17 cellular contexts compared by ENCODE assay signal in genomic region chr21:33395866-33396265, GRCh38. TPM values are rescaled to one million over a fixed set of nuclear protein-coding genes. Genes with fewer than 3 reads are reported as not detected.
DNase-seq lines count a peak whose midpoint lies in the region; ATAC-seq, FAIRE-seq and TF ChIP-seq lines count a peak whose summit lies in the region.
"Had no signal": no experiment of that assay in that cellular context is flagged by ENCODE, and none has a peak within 500 bp of the region (broad histone marks: within the 10 kb centered on the region; RNA-seq: fewer than 3 reads in every experiment).

No MANE protein-coding gene starts in this region.

- H3K27me3 ChIP-seq in esophagus squamous epithelium (no peaks in the 10 kb centered on the region), smooth muscle cell (ENCODE audit: low read depth) (no peaks in the 10 kb centered on the region), Karpas-422 (ENCODE audit: low read length) (no peaks in the 10 kb centered on the region)
- H3K27me3 ChIP-seq: heart right ventricle, tibial nerve had no signal

- peaks cover 9% of the 10 kb centered on the region for H3F3A ChIP-seq in smooth muscle cell (ENCODE audit: low read depth)

- WGBS in esophagus squamous epithelium, 2 donors, result 41 to 50% methylated on average over 2 to 4 of the region's 4 CpGs
- WGBS in smooth muscle cell (ENCODE audit: low lambda C conversion rate), result 77% methylated on average over 4 of the region's 4 CpGs

- TF ChIP-seq CTCF in esophagus squamous epithelium (IDR thresholded peaks at IDR 0.05), result no peak
- no peak for TF ChIP-seq CTCF in smooth muscle cell (IDR thresholded peaks at IDR 0.05; ENCODE audit: borderline replicate concordance, insufficient read depth, poor library complexity, severe bottlenecking)

- TF ChIP-seq POLR2A in esophagus squamous epithelium (IDR thresholded peaks at IDR 0.05), result no peak

- peak overlapping the region in 3 of 4 donors; percentile 59 to 72 (median 71) for H3K27ac ChIP-seq in esophagus squamous epithelium
- H3K27ac ChIP-seq in smooth muscle cell (ENCODE audit: low read depth), result peak overlapping the region; percentile 77
- H3K27ac ChIP-seq in Karpas-422 (ENCODE audit: low read length), result no peak overlapping the region

- ATAC-seq in GM19035 (IDR thresholded peaks at IDR 0.05; ENCODE audit: unreplicated experiment), result no peak
- ATAC-seq: heart right ventricle, WTC11 had no signal

- H3K9me2 ChIP-seq in Karpas-422 (replicated peaks; ENCODE audit: insufficient read depth, low read length), result no peaks in the 10 kb centered on the region

- H3K79me2 ChIP-seq in smooth muscle cell (ENCODE audit: low read depth) (no peaks in the 10 kb centered on the region), Karpas-422 (ENCODE audit: low read length) (no peaks in the 10 kb centered on the region)

- H4K20me1 ChIP-seq in smooth muscle cell (ENCODE audit: low read depth) (no peaks in the 10 kb centered on the region), Karpas-422 (ENCODE audit: insufficient read depth, low read depth, low read length) (no peaks in the 10 kb centered on the region)

- H2AFZ ChIP-seq in smooth muscle cell (ENCODE audit: low read depth), result no peak overlapping the region
- no peak overlapping the region for H2AFZ ChIP-seq in Karpas-422 (ENCODE audit: low read length)

- H3K9me3 ChIP-seq in esophagus squamous epithelium, result no peaks in the 10 kb centered on the region
- H3K9me3 ChIP-seq in smooth muscle cell (replicated peaks; ENCODE audit: low read depth), result no peaks in the 10 kb centered on the region
- no peaks in the 10 kb centered on the region for H3K9me3 ChIP-seq in Karpas-422 (ENCODE audit: low read length)
- H3K9me3 ChIP-seq: heart right ventricle, tibial nerve had no signal

- FAIRE-seq in RCC 7860 (lab: Jason Lieb, UNC), result peak; percentile 32
- FAIRE-seq: endometrium had no signal

- H3K9ac ChIP-seq in smooth muscle cell (ENCODE audit: low read depth), result no peak overlapping the region
- H3K9ac ChIP-seq in Karpas-422 (ENCODE audit: low read length), result no peak overlapping the region

- intact Hi-C loops in esophagus squamous epithelium (cut with DNase I), result no loop called here

- H3K4me2 ChIP-seq in smooth muscle cell, result peak overlapping the region; percentile 24
- no peak overlapping the region for H3K4me2 ChIP-seq in Karpas-422 (ENCODE audit: low read depth, low read length, poor library complexity, severe bottlenecking)

- peak; percentile 90 for DNase-seq in H4 (ENCODE audit: low spot score)
- DNase-seq in RCC 7860 (ENCODE audit: low spot score), result peak; percentile 68
- DNase-seq in esophagus squamous epithelium (lab: John Stamatoyannopoulos, UW), result no peak
- DNase-seq in smooth muscle cell (lab: John Stamatoyannopoulos, UW; ENCODE audit: unreplicated experiment), result no peak
- DNase-seq in Karpas-422, result no peak
- DNase-seq in NK-92 (lab: John Stamatoyannopoulos, UW; ENCODE audit: unreplicated experiment), result no peak
- DNase-seq: activated naive CD4-positive, alpha-beta T cell treated with anti-CD3 and anti-CD28 coated beads for 36 hours; caudate nucleus; GDM1; heart right ventricle; kidney glomerular epithelial cell; NCI-H1417; NCI-H2227 treated with DMSO at 0.1 percent for 48 hours had no signal

- H3K36me3 ChIP-seq in esophagus squamous epithelium (no peaks in the 10 kb centered on the region), smooth muscle cell (ENCODE audit: low read depth) (no peaks in the 10 kb centered on the region), Karpas-422 (ENCODE audit: insufficient read depth, low read length) (no peaks in the 10 kb centered on the region)
- H3K36me3 ChIP-seq: heart right ventricle, tibial nerve had no signal

- H3K4me1 ChIP-seq in esophagus squamous epithelium (peaks cover 19 to 69% (median 28%) of the 10 kb centered on the region in 3 donors), smooth muscle cell (ENCODE audit: low read depth) (peaks cover 4% of the 10 kb centered on the region), Karpas-422 (ENCODE audit: low read length) (peaks cover 7% of the 10 kb centered on the region)

- H3K4me3 ChIP-seq in esophagus squamous epithelium (no peak overlapping the region), smooth muscle cell (no peak overlapping the region), Karpas-422 (ENCODE audit: low read length) (no peak overlapping the region)
- H3K4me3 ChIP-seq: heart right ventricle, tibial nerve had no signal

RNA-seq across cellular contexts. Expression of gene IFNGR2, which starts 7.3 kb away (rescaled TPM):
- 92.0 and 103 TPM in 2 replicates for total RNA-seq in H4 (2014; rRNA removed; shearing (Covaris generic))
- 10 to 100 TPM; 43.0 to 65.6 (median 61.1) TPM for total RNA-seq in esophagus squamous epithelium
- total RNA-seq in smooth muscle cell, result 117 and 134 TPM in 2 replicates
- polyA plus RNA-seq in smooth muscle cell, result 127 and 132 TPM in 2 replicates
- 30.4 and 52.1 TPM in 2 replicates for total RNA-seq in Karpas-422 (2014; rRNA removed; shearing (Covaris generic); ENCODE audit: low replicate concordance)

Comparison
In these comparisons a context has a peak if more than half of its experiments do, and no peak if none do; other contexts are left out.
1. DNase-seq: peak in H4 (single experiment) and RCC 7860 (single experiment); none in esophagus squamous epithelium (single experiment), smooth muscle cell (single experiment), Karpas-422 (single experiment) and NK-92 (single experiment).